Comparison of ENCODE assay signal across 9 cellular contexts in the genomic region with DNA sequence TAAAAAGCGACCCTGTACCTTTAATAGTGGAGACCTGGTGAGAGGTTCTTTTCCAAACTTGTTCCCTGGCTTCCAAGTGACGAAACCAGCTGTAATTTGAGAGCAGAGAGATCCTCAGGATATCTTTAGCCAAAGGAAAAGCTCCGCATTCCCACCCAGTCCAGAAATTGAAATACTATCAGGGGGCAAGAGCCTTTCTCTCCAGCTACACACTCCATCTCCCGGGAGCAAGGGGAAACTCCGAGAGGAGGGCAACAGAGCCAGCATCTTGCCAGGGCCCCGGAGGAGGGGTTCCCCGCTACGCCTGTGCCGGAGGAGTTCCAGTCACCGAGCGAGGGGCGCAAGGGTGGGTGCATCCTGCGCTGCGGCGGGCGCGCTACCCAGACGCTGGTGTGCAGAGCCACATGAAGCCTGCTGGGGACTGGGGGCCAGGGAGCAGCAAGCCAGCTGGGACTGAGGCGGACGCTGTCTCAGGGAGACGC. TPM values are rescaled to one million over a fixed set of nuclear protein-coding genes. Genes with fewer than 3 reads are reported as not detected.
DNase-seq lines count a peak whose midpoint lies in the region; ATAC-seq, FAIRE-seq and TF ChIP-seq lines count a peak whose summit lies in the region.
"Had no signal": no experiment of that assay in that cellular context is flagged by ENCODE, and none has a peak within 500 bp of the region (broad histone marks: within the 10 kb centered on the region; RNA-seq: fewer than 3 reads in every experiment).

Gene FIBIN, plus strand, starts transcription at position 148 of the 482 bp plus-strand sequence. CDS start 415 bp downstream, outside the sequence.

- CTCF ChIA-PET in HEK293T (lab: Yijun Ruan, JAX): no interaction called here

- no peaks in the 10 kb centered on the region for H3K9me3 ChIP-seq in kidney (ENCODE audit: control insufficient read depth in 1 of 2, low read length in 2 of 2)
- no peaks in the 10 kb centered on the region for H3K9me3 ChIP-seq in spleen

- H3K4me3 Mint-ChIP-seq in activated T-cell treated with anti-CD3 and anti-CD28 coated beads, Interleukin-2, amount 50 U/mL, for 72 hours: no peak within 1 kb of the TSS

- intact Hi-C loops in kidney (cut with DNase I): no loop called here
- intact Hi-C loops in spleen (cut with DNase I; ENCODE audit: low total_unique reads): no loop called here

- DNase-seq in HEK293T (ENCODE audit: extremely low spot score) (peak; percentile 60), choroid plexus epithelial cell (ENCODE audit: low read depth) (peak; percentile 84), kidney (peak; percentile 79), spleen (peak; percentile 72)
- no peak for DNase-seq in activated T-cell treated with anti-CD3 and anti-CD28 coated beads, Interleukin-2, amount 50 U/mL, for 72 hours
- DNase-seq in stimulated activated CD4-positive, alpha-beta T cell treated with anti-CD3 and anti-CD28 coated beads, Interleukin-15, amount 100 ng/mL, for 24 hours: no peak
- DNase-seq in central memory CD4-positive, alpha-beta T cell: no peak
- DNase-seq: NCI-H1048 had no signal

- peaks cover 0 to 10% (median 0%) of the 10 kb centered on the region in 7 donors for H3K27me3 ChIP-seq in spleen (replicated peaks in 1 of 7)

- no peaks in the 10 kb centered on the region for H3K36me3 ChIP-seq in kidney (ENCODE audit: control insufficient read depth in 1 of 2, insufficient read depth in 2 of 2, low read length in 2 of 2)
- H3K36me3 ChIP-seq in spleen: no peaks in the 10 kb centered on the region

- no peak within 1 kb of the TSS for H3K27ac Mint-ChIP-seq in activated T-cell treated with anti-CD3 and anti-CD28 coated beads, Interleukin-2, amount 50 U/mL, for 72 hours

- peak within 1 kb of the TSS; percentile 73 for H3K4me3 ChIP-seq in choroid plexus epithelial cell (ENCODE audit: low read depth, low read length)
- peak within 1 kb of the TSS; percentile 79 to 83 for H3K4me3 ChIP-seq in kidney (ENCODE audit: low read length in 2 of 2)
- peak within 1 kb of the TSS; percentile 10 to 61 (median 22) for H3K4me3 ChIP-seq in spleen

- H3K4me1 Mint-ChIP-seq in activated T-cell treated with anti-CD3 and anti-CD28 coated beads, Interleukin-2, amount 50 U/mL, for 72 hours (ENCODE audit: low read depth): no peaks in the 10 kb centered on the region

- TF ChIP-seq CTCF in choroid plexus epithelial cell (conservative IDR thresholded peaks at IDR 0.05; ENCODE audit: low read depth, low read length) (peak; percentile 16), kidney (IDR thresholded peaks at IDR 0.05; ENCODE audit: borderline replicate concordance, extremely low read depth, insufficient read depth) (no peak), spleen (IDR thresholded peaks at IDR 0.05 in 8 of 11, conservative IDR thresholded peaks at IDR 0.05 in 3 of 11) (no peak)

- H3K9ac ChIP-seq in kidney (ENCODE audit: low read length in 2 of 2): peak within 1 kb of the TSS; percentile 57 to 81

- H3K9me3 Mint-ChIP-seq in activated T-cell treated with anti-CD3 and anti-CD28 coated beads, Interleukin-2, amount 50 U/mL, for 72 hours: peaks cover 2% of the 10 kb centered on the region in 2 donors

- no peak for TF ChIP-seq POLR2A in spleen (IDR thresholded peaks at IDR 0.05)

- H3K27ac ChIP-seq in kidney (ENCODE audit: low read depth in 2 of 2, low read length in 2 of 2) (peak within 1 kb of the TSS; percentile 34 to 63), spleen (peak within 1 kb of the TSS in 7 of 8 donors; percentile 42 to 73 (median 64))

- H3K4me1 ChIP-seq in kidney (ENCODE audit: control insufficient read depth in 1 of 2, insufficient read depth in 1 of 2, low read depth in 1 of 2, low read length in 2 of 2): peaks cover 0 to 8% of the 10 kb centered on the region in 2 donors
- no peaks in the 10 kb centered on the region for H3K4me1 ChIP-seq in spleen

- no peak for ATAC-seq in HG02981 (IDR thresholded peaks at IDR 0.05; ENCODE audit: unreplicated experiment)
- ATAC-seq in activated T-cell treated with anti-CD3 and anti-CD28 coated beads, Interleukin-2, amount 50 U/mL, for 72 hours (replicated peaks in 1 of 2): no peak

- WGBS in spleen, 5 donors: 6 to 21% (median 20%) methylated on average over 10 to 21 of the region's 21 CpGs

- no peaks in the 10 kb centered on the region for H3K27me3 Mint-ChIP-seq in activated T-cell treated with anti-CD3 and anti-CD28 coated beads, Interleukin-2, amount 50 U/mL, for 72 hours (ENCODE audit: low read depth)

- no peak for FAIRE-seq in kidney (lab: Jason Lieb, UNC)

- H3K36me3 Mint-ChIP-seq in activated T-cell treated with anti-CD3 and anti-CD28 coated beads, Interleukin-2, amount 50 U/mL, for 72 hours (ENCODE audit: insufficient read depth in 2 of 2): no peaks in the 10 kb centered on the region

- POLR2A ChIA-PET in HEK293T (lab: Yijun Ruan, JAX): no interaction called here

TF ChIP-seq in HEK293T, 16 proteins besides CTCF, POLR2A, EP300 and RAD21:
- TF ChIP-seq FOXM1 (IDR thresholded peaks at IDR 0.05; ENCODE audit: borderline replicate concordance) (no peak), LEF1 (IDR thresholded peaks at IDR 0.05; ENCODE audit: borderline replicate concordance) (no peak), ZNF384 (IDR thresholded peaks at IDR 0.05) (no peak), CTBP1 (IDR thresholded peaks at IDR 0.05; ENCODE audit: borderline replicate concordance) (no peak), ELF4 (IDR thresholded peaks at IDR 0.05) (no peak), SUZ12 (IDR thresholded peaks at IDR 0.05) (no peak), BHLHE40 (IDR thresholded peaks at IDR 0.05; ENCODE audit: borderline replicate concordance) (no peak), FOXA1 (IDR thresholded peaks at IDR 0.05) (no peak), HDGF (IDR thresholded peaks at IDR 0.05; ENCODE audit: borderline replicate concordance) (no peak), FOXK2 (IDR thresholded peaks at IDR 0.05) (no peak), NFRKB (IDR thresholded peaks at IDR 0.05) (no peak), SP1 (IDR thresholded peaks at IDR 0.05) (no peak), L3MBTL2 (conservative IDR thresholded peaks at IDR 0.05) (no peak), ARNT (IDR thresholded peaks at IDR 0.05) (no peak), TARDBP (IDR thresholded peaks at IDR 0.05) (no peak)
- TF ChIP-seq, protein P1, sequence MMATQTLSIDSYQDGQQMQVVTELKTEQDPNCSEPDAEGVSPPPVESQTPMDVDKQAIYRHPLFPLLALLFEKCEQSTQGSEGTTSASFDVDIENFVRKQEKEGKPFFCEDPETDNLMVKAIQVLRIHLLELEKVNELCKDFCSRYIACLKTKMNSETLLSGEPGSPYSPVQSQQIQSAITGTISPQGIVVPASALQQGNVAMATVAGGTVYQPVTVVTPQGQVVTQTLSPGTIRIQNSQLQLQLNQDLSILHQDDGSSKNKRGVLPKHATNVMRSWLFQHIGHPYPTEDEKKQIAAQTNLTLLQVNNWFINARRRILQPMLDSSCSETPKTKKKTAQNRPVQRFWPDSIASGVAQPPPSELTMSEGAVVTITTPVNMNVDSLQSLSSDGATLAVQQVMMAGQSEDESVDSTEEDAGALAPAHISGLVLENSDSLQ (IDR thresholded peaks at IDR 0.05): no peak

RNA-seq across cellular contexts. Expression of gene FIBIN, which starts in this region (rescaled TPM):
- total RNA-seq in kidney (85.4 TPM), spleen (10 to 100 TPM in 2 of 7 donors, 1 to 10 TPM in 5; 3.6 to 17.9 (median 7.3) TPM)
- polyA plus RNA-seq in kidney (ENCODE audit: insufficient read depth, low read depth, low replicate concordance) (14.5 TPM), spleen (1 to 10 TPM in 2 of 3 donors, under 1 TPM in 1; 1.00 to 3.9 (median 3.6) TPM)
- total RNA-seq in activated T-cell treated with anti-CD3 and anti-CD28 coated beads, Interleukin-2, amount 50 U/mL, for 72 hours: not detected

Comparison
In these comparisons a context has a peak if more than half of its experiments do, and no peak if none do; other contexts are left out.
1. DNase-seq: peak in HEK293T (single experiment), choroid plexus epithelial cell (single experiment), kidney (single experiment) and spleen (single experiment); none in activated T-cell treated with anti-CD3 and anti-CD28 coated beads, Interleukin-2, amount 50 U/mL, for 72 hours (0 of 2), stimulated activated CD4-positive, alpha-beta T cell treated with anti-CD3 and anti-CD28 coated beads, Interleukin-15, amount 100 ng/mL, for 24 hours (single experiment) and central memory CD4-positive, alpha-beta T cell (single experiment).
2. H3K4me3 ChIP-seq: peak in every context shown above with its lines; median percentile 81 in kidney; 73 in choroid plexus epithelial cell; 22 in spleen.